21 cellular contexts compared by ENCODE assay signal in genomic region chr9:108924436-108924835, GRCh38.
"Had no signal": no experiment of that assay in that cellular context is flagged by ENCODE, and none has a peak within 500 bp of the region (broad histone marks: within the 10 kb centered on the region; RNA-seq: fewer than 3 reads in every experiment).

No MANE protein-coding gene starts in this region.

- H3K27me3 ChIP-seq: ascending aorta, thyroid gland, upper lobe of left lung, vagina had no signal

- H3K4me1 Mint-ChIP-seq: activated CD4-positive, alpha-beta T cell treated with anti-CD3 and anti-CD28 coated beads for 36 hours; activated CD8-positive, alpha-beta memory T cell treated with anti-CD3 and anti-CD28 coated beads, Interleukin-2, amount 10 ng/mL, durations not matched to agents 7 days and 5 days; activated naive CD4-positive, alpha-beta T cell treated with anti-CD3 and anti-CD28 coated beads, Interleukin-2, amount 10 ng/mL, durations not matched to agents 7 days and 5 days; activated naive CD8-positive, alpha-beta T cell treated with anti-CD3 and anti-CD28 coated beads, Interleukin-2, amount 10 ng/mL, durations not matched to agents 7 days and 5 days; brain; nephron had no signal

- H3K4me3 ChIP-seq: ascending aorta, left ventricle myocardium inferior, thyroid gland, upper lobe of left lung, vagina had no signal

- H3K27ac ChIP-seq: ascending aorta, left ventricle myocardium inferior, thyroid gland, upper lobe of left lung, vagina had no signal

- H3K4me1 ChIP-seq: ascending aorta, left ventricle myocardium inferior, vagina had no signal

- H3K9me3 ChIP-seq: ascending aorta, left ventricle myocardium inferior, thyroid gland, upper lobe of left lung, vagina had no signal

- H3K27ac Mint-ChIP-seq: activated CD4-positive, alpha-beta T cell treated with anti-CD3 and anti-CD28 coated beads for 36 hours; activated CD8-positive, alpha-beta memory T cell treated with anti-CD3 and anti-CD28 coated beads, Interleukin-2, amount 10 ng/mL, durations not matched to agents 7 days and 5 days; activated CD8-positive, alpha-beta T cell treated with anti-CD3 and anti-CD28 coated beads, Interleukin-2, amount 10 ng/mL, durations not matched to agents 7 days and 5 days; activated naive CD4-positive, alpha-beta T cell treated with anti-CD3 and anti-CD28 coated beads, Interleukin-2, amount 10 ng/mL, durations not matched to agents 7 days and 5 days; activated naive CD8-positive, alpha-beta T cell treated with anti-CD3 and anti-CD28 coated beads, Interleukin-2, amount 10 ng/mL, durations not matched to agents 7 days and 5 days; brain; nephron; stimulated activated naive CD8-positive, alpha-beta T cell treated with anti-CD3 and anti-CD28 coated beads, Interleukin-15, Interleukin-2, amounts not matched to agents 100 ng/mL and 50 ng/mL, for 24 hours had no signal

- DNase-seq: activated CD4-positive, alpha-beta T cell treated with anti-CD3 and anti-CD28 coated beads for 36 hours; activated CD4-positive, CD25-positive, alpha-beta regulatory T cell; activated CD8-positive, alpha-beta memory T cell treated with anti-CD3 and anti-CD28 coated beads, Interleukin-2, amount 10 ng/mL, durations not matched to agents 7 days and 5 days; activated CD8-positive, alpha-beta T cell treated with anti-CD3 and anti-CD28 coated beads, Interleukin-2, amount 10 ng/mL, durations not matched to agents 7 days and 5 days; activated gamma-delta T cell; activated naive CD4-positive, alpha-beta T cell treated with anti-CD3 and anti-CD28 coated beads, Interleukin-2, amount 10 ng/mL, durations not matched to agents 7 days and 5 days; activated naive CD8-positive, alpha-beta T cell treated with anti-CD3 and anti-CD28 coated beads, Interleukin-2, amount 10 ng/mL, durations not matched to agents 7 days and 5 days; dermis blood vessel endothelial cell; effector CD4-positive, alpha-beta T cell; left ventricle myocardium inferior; posterior cingulate gyrus; right cardiac atrium; stimulated activated CD4-positive, alpha-beta T cell treated with anti-CD3 and anti-CD28 coated beads, Interleukin-2, amount 100 ng/mL, for 48 hours; T-helper 1 cell; thyroid gland; upper lobe of left lung had no signal

- ATAC-seq: activated CD4-positive, alpha-beta T cell treated with anti-CD3 and anti-CD28 coated beads for 36 hours; activated CD8-positive, alpha-beta memory T cell treated with anti-CD3 and anti-CD28 coated beads, Interleukin-2, amount 10 ng/mL, durations not matched to agents 7 days and 5 days; activated CD8-positive, alpha-beta T cell treated with anti-CD3 and anti-CD28 coated beads, Interleukin-2, amount 10 ng/mL, durations not matched to agents 7 days and 5 days; right cardiac atrium had no signal

- H3K27me3 Mint-ChIP-seq: activated CD4-positive, alpha-beta T cell treated with anti-CD3 and anti-CD28 coated beads for 36 hours; activated CD8-positive, alpha-beta memory T cell treated with anti-CD3 and anti-CD28 coated beads, Interleukin-2, amount 10 ng/mL, durations not matched to agents 7 days and 5 days; activated naive CD4-positive, alpha-beta T cell treated with anti-CD3 and anti-CD28 coated beads, Interleukin-2, amount 10 ng/mL, durations not matched to agents 7 days and 5 days; activated naive CD8-positive, alpha-beta T cell treated with anti-CD3 and anti-CD28 coated beads, Interleukin-2, amount 10 ng/mL, durations not matched to agents 7 days and 5 days; brain; stimulated activated naive CD8-positive, alpha-beta T cell treated with anti-CD3 and anti-CD28 coated beads, Interleukin-15, Interleukin-2, amounts not matched to agents 100 ng/mL and 50 ng/mL, for 24 hours had no signal

- H3K4me3 Mint-ChIP-seq: activated CD4-positive, alpha-beta T cell treated with anti-CD3 and anti-CD28 coated beads for 36 hours; activated CD8-positive, alpha-beta memory T cell treated with anti-CD3 and anti-CD28 coated beads, Interleukin-2, amount 10 ng/mL, durations not matched to agents 7 days and 5 days; activated CD8-positive, alpha-beta T cell treated with anti-CD3 and anti-CD28 coated beads, Interleukin-2, amount 10 ng/mL, durations not matched to agents 7 days and 5 days; activated naive CD4-positive, alpha-beta T cell treated with anti-CD3 and anti-CD28 coated beads, Interleukin-2, amount 10 ng/mL, durations not matched to agents 7 days and 5 days; activated naive CD8-positive, alpha-beta T cell treated with anti-CD3 and anti-CD28 coated beads, Interleukin-2, amount 10 ng/mL, durations not matched to agents 7 days and 5 days; brain; nephron; stimulated activated naive CD8-positive, alpha-beta T cell treated with anti-CD3 and anti-CD28 coated beads, Interleukin-15, Interleukin-2, amounts not matched to agents 100 ng/mL and 50 ng/mL, for 24 hours had no signal

- H3K9me3 Mint-ChIP-seq: activated naive CD4-positive, alpha-beta T cell treated with anti-CD3 and anti-CD28 coated beads, Interleukin-2, amount 10 ng/mL, durations not matched to agents 7 days and 5 days; activated naive CD8-positive, alpha-beta T cell treated with anti-CD3 and anti-CD28 coated beads, Interleukin-2, amount 10 ng/mL, durations not matched to agents 7 days and 5 days; brain; nephron; stimulated activated naive CD8-positive, alpha-beta T cell treated with anti-CD3 and anti-CD28 coated beads, Interleukin-15, Interleukin-2, amounts not matched to agents 100 ng/mL and 50 ng/mL, for 24 hours had no signal
